1 cellular context compared by ENCODE assay signal in the genomic region with DNA sequence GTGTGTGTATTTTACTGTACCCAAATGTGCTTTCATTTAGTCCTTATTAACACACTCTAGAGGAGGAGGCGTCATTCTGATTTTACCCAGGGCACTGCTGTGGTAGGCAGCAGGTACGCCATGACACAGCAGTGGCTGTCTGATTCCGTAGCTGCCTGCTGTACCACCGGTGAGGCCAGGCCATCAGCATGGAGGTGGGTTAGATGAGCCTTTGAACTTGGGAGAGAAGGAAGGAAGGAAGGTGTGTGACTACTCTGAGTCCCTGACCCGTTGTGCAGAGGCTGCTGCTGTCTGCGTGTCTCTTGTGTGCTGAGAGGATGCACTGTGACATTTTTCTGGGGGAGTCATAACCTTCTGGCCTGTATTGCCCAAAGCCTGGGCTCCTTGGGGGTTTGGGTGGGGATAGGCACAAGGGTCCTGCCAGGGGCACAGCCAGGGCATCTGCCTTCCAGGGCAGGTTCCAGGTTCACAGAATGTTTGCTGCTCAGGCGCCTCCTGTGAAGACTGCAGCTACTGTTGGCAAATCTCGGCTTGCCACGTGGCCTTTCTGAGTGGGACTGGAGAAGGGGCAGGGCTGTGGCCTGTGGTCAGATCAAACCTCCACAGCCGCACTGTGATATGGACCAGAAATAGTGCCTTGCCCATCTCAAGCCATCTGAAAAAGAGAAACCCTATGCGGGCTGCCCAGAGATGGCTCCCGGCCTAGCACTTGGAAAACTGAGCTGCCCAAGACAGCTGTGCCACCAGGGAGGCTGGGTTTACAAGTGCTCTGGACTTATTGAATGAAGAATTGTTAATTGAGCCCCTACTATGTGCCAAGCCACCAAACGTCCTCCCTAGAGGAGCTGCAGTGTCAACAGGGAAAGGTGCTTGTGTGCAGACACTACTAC.
TF ChIP-seq lines count a peak whose summit lies in the region.

No MANE protein-coding gene starts in this region.

TF ChIP-seq in HepG2, 621 proteins besides CTCF, POLR2A, EP300 and RAD21:
- TF ChIP-seq, protein P1, sequence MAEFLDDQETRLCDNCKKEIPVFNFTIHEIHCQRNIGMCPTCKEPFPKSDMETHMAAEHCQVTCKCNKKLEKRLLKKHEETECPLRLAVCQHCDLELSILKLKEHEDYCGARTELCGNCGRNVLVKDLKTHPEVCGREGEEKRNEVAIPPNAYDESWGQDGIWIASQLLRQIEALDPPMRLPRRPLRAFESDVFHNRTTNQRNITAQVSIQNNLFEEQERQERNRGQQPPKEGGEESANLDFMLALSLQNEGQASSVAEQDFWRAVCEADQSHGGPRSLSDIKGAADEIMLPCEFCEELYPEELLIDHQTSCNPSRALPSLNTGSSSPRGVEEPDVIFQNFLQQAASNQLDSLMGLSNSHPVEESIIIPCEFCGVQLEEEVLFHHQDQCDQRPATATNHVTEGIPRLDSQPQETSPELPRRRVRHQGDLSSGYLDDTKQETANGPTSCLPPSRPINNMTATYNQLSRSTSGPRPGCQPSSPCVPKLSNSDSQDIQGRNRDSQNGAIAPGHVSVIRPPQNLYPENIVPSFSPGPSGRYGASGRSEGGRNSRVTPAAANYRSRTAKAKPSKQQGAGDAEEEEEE (CRISPR knock-in tag; IDR thresholded peaks at IDR 0.05; ENCODE audit: borderline replicate concordance): no peak
- TF ChIP-seq ZMYM3 (CRISPR knock-in tag; IDR thresholded peaks at IDR 0.05): no peak
- TF ChIP-seq MAFK (conservative IDR thresholded peaks at IDR 0.05 in 1 of 2, IDR thresholded peaks at IDR 0.05 in 1 of 2; ENCODE audit: low read length in 2 of 2): no peak
- no peak for TF ChIP-seq SNAI1 (CRISPR knock-in tag; IDR thresholded peaks at IDR 0.05; ENCODE audit: borderline replicate concordance)
- TF ChIP-seq, protein P2, sequence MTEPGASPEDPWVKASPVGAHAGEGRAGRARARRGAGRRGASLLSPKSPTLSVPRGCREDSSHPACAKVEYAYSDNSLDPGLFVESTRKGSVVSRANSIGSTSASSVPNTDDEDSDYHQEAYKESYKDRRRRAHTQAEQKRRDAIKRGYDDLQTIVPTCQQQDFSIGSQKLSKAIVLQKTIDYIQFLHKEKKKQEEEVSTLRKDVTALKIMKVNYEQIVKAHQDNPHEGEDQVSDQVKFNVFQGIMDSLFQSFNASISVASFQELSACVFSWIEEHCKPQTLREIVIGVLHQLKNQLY (CRISPR knock-in tag; IDR thresholded peaks at IDR 0.05): no peak
- no peak for TF ChIP-seq NFKB2 (CRISPR knock-in tag; IDR thresholded peaks at IDR 0.05; ENCODE audit: borderline replicate concordance)
- TF ChIP-seq, protein P3, sequence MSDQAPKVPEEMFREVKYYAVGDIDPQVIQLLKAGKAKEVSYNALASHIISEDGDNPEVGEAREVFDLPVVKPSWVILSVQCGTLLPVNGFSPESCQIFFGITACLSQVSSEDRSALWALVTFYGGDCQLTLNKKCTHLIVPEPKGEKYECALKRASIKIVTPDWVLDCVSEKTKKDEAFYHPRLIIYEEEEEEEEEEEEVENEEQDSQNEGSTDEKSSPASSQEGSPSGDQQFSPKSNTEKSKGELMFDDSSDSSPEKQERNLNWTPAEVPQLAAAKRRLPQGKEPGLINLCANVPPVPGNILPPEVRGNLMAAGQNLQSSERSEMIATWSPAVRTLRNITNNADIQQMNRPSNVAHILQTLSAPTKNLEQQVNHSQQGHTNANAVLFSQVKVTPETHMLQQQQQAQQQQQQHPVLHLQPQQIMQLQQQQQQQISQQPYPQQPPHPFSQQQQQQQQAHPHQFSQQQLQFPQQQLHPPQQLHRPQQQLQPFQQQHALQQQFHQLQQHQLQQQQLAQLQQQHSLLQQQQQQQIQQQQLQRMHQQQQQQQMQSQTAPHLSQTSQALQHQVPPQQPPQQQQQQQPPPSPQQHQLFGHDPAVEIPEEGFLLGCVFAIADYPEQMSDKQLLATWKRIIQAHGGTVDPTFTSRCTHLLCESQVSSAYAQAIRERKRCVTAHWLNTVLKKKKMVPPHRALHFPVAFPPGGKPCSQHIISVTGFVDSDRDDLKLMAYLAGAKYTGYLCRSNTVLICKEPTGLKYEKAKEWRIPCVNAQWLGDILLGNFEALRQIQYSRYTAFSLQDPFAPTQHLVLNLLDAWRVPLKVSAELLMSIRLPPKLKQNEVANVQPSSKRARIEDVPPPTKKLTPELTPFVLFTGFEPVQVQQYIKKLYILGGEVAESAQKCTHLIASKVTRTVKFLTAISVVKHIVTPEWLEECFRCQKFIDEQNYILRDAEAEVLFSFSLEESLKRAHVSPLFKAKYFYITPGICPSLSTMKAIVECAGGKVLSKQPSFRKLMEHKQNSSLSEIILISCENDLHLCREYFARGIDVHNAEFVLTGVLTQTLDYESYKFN (CRISPR knock-in tag; conservative IDR thresholded peaks at IDR 0.05): no peak
- TF ChIP-seq MBNL3 (CRISPR knock-in tag; conservative IDR thresholded peaks at IDR 0.05): no peak
- TF ChIP-seq ZKSCAN5 (CRISPR knock-in tag; IDR thresholded peaks at IDR 0.05): no peak
- TF ChIP-seq ZNF510 (CRISPR knock-in tag; IDR thresholded peaks at IDR 0.05; ENCODE audit: low read depth): no peak
- TF ChIP-seq, protein P4, sequence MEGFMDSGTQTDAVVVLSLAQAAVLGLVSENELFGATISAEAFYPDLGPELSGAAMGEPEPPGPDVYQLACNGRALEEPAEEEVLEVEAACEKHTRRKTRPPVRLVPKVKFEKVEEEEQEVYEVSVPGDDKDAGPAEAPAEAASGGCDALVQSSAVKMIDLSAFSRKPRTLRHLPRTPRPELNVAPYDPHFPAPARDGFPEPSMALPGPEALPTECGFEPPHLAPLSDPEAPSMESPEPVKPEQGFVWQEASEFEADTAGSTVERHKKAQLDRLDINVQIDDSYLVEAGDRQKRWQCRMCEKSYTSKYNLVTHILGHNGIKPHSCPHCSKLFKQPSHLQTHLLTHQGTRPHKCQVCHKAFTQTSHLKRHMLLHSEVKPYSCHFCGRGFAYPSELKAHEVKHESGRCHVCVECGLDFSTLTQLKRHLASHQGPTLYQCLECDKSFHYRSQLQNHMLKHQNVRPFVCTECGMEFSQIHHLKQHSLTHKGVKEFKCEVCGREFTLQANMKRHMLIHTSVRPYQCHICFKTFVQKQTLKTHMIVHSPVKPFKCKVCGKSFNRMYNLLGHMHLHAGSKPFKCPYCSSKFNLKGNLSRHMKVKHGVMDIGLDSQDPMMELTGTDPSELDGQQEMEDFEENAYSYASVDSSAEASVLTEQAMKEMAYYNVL (CRISPR knock-in tag; IDR thresholded peaks at IDR 0.05; ENCODE audit: borderline replicate concordance): no peak
- TF ChIP-seq RFXANK (CRISPR knock-in tag; IDR thresholded peaks at IDR 0.05): no peak
- TF ChIP-seq, protein P5, sequence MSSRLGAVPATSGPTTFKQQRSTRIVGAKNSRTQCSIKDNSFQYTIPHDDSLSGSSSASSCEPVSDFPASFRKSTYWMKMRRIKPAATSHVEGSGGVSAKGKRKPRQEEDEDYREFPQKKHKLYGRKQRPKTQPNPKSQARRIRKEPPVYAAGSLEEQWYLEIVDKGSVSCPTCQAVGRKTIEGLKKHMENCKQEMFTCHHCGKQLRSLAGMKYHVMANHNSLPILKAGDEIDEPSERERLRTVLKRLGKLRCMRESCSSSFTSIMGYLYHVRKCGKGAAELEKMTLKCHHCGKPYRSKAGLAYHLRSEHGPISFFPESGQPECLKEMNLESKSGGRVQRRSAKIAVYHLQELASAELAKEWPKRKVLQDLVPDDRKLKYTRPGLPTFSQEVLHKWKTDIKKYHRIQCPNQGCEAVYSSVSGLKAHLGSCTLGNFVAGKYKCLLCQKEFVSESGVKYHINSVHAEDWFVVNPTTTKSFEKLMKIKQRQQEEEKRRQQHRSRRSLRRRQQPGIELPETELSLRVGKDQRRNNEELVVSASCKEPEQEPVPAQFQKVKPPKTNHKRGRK (CRISPR knock-in tag; IDR thresholded peaks at IDR 0.05): no peak
- TF ChIP-seq, protein P6, sequence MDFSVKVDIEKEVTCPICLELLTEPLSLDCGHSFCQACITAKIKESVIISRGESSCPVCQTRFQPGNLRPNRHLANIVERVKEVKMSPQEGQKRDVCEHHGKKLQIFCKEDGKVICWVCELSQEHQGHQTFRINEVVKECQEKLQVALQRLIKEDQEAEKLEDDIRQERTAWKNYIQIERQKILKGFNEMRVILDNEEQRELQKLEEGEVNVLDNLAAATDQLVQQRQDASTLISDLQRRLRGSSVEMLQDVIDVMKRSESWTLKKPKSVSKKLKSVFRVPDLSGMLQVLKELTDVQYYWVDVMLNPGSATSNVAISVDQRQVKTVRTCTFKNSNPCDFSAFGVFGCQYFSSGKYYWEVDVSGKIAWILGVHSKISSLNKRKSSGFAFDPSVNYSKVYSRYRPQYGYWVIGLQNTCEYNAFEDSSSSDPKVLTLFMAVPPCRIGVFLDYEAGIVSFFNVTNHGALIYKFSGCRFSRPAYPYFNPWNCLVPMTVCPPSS (IDR thresholded peaks at IDR 0.05): no peak
- TF ChIP-seq, protein P7, sequence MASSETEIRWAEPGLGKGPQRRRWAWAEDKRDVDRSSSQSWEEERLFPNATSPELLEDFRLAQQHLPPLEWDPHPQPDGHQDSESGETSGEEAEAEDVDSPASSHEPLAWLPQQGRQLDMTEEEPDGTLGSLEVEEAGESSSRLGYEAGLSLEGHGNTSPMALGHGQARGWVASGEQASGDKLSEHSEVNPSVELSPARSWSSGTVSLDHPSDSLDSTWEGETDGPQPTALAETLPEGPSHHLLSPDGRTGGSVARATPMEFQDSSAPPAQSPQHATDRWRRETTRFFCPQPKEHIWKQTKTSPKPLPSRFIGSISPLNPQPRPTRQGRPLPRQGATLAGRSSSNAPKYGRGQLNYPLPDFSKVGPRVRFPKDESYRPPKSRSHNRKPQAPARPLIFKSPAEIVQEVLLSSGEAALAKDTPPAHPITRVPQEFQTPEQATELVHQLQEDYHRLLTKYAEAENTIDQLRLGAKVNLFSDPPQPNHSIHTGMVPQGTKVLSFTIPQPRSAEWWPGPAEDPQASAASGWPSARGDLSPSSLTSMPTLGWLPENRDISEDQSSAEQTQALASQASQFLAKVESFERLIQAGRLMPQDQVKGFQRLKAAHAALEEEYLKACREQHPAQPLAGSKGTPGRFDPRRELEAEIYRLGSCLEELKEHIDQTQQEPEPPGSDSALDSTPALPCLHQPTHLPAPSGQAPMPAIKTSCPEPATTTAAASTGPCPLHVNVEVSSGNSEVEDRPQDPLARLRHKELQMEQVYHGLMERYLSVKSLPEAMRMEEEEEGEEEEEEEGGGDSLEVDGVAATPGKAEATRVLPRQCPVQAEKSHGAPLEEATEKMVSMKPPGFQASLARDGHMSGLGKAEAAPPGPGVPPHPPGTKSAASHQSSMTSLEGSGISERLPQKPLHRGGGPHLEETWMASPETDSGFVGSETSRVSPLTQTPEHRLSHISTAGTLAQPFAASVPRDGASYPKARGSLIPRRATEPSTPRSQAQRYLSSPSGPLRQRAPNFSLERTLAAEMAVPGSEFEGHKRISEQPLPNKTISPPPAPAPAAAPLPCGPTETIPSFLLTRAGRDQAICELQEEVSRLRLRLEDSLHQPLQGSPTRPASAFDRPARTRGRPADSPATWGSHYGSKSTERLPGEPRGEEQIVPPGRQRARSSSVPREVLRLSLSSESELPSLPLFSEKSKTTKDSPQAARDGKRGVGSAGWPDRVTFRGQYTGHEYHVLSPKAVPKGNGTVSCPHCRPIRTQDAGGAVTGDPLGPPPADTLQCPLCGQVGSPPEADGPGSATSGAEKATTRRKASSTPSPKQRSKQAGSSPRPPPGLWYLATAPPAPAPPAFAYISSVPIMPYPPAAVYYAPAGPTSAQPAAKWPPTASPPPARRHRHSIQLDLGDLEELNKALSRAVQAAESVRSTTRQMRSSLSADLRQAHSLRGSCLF (CRISPR knock-in tag; IDR thresholded peaks at IDR 0.05; ENCODE audit: borderline replicate concordance): no peak
- TF ChIP-seq, protein P8, sequence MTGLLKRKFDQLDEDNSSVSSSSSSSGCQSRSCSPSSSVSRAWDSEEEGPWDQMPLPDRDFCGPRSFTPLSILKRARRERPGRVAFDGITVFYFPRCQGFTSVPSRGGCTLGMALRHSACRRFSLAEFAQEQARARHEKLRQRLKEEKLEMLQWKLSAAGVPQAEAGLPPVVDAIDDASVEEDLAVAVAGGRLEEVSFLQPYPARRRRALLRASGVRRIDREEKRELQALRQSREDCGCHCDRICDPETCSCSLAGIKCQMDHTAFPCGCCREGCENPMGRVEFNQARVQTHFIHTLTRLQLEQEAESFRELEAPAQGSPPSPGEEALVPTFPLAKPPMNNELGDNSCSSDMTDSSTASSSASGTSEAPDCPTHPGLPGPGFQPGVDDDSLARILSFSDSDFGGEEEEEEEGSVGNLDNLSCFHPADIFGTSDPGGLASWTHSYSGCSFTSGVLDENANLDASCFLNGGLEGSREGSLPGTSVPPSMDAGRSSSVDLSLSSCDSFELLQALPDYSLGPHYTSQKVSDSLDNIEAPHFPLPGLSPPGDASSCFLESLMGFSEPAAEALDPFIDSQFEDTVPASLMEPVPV (CRISPR knock-in tag; IDR thresholded peaks at IDR 0.05): no peak
- TF ChIP-seq MIER3 (CRISPR knock-in tag; IDR thresholded peaks at IDR 0.05; ENCODE audit: borderline replicate concordance): no peak
- no peak for TF ChIP-seq HIVEP1 (CRISPR knock-in tag; IDR thresholded peaks at IDR 0.05)
- TF ChIP-seq ARNT (IDR thresholded peaks at IDR 0.05): no peak
